Comparison of ENCODE assay signal across 30 cellular contexts in the genomic region with DNA sequence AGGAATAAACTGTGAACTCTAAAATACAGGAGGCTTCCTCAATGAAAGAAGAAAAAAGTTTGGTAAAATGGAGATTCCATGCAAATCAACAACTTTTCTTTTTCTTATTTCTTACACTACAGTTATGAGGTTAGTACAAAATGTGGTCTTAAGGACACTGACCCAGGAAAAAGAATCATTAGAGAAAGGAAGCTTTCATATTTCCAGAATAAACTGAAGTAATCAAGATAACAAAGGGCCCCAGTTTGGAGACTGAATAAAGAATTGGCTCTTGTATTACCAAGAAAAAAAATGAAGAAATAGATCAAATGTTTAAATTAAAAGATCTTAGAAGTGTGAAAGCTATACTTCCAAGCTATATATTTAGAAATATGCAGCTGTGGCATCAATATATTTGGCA.
"Had no signal": no experiment of that assay in that cellular context is flagged by ENCODE, and none has a peak within 500 bp of the region (broad histone marks: within the 10 kb centered on the region; RNA-seq: fewer than 3 reads in every experiment).

No MANE protein-coding gene starts in this region.

- H3K4me3 Mint-ChIP-seq: activated CD4-positive, alpha-beta memory T cell treated with anti-CD3 and anti-CD28 coated beads, Interleukin-2, amount 10 ng/mL, durations not matched to agents 7 days and 5 days; activated CD4-positive, alpha-beta T cell treated with anti-CD3 and anti-CD28 coated beads for 36 hours; activated CD4-positive, alpha-beta T cell treated with anti-CD3 and anti-CD28 coated beads, Interleukin-2, amount 10 ng/mL, durations not matched to agents 24 days and 14 days; activated naive CD8-positive, alpha-beta T cell; activated T-cell treated with anti-CD3 and anti-CD28 coated beads, Interleukin-2, amount 50 U/mL, for 4 hours; activated T-helper 17 cell treated with anti-CD3 and anti-CD28 coated beads, Interleukin-2, amount 50 U/mL, for 72 hours; central memory CD8-positive, alpha-beta T cell; dendritic cell treated with granulocyte-macrophage colony-stimulating factor and Interleukin-4, amounts not matched to agents 40 ng/mL and 50 ng/mL, for 4 days had no signal

- H3K4me3 ChIP-seq: coronary artery, gastrocnemius medialis, heart left ventricle had no signal

- H3K27ac ChIP-seq: brain microvascular endothelial cell, coronary artery, gastrocnemius medialis, heart left ventricle had no signal

- FAIRE-seq: astrocyte, bronchial epithelial cell, endometrium, endothelial cell of umbilical vein had no signal

- H3K9me3 Mint-ChIP-seq: activated CD4-positive, alpha-beta memory T cell treated with anti-CD3 and anti-CD28 coated beads, Interleukin-2, amount 10 ng/mL, durations not matched to agents 7 days and 5 days; activated CD4-positive, alpha-beta T cell treated with anti-CD3 and anti-CD28 coated beads, Interleukin-2, amount 10 ng/mL, durations not matched to agents 24 days and 14 days; activated T-cell treated with anti-CD3 and anti-CD28 coated beads, Interleukin-2, amount 50 U/mL, for 4 hours; activated T-helper 17 cell treated with anti-CD3 and anti-CD28 coated beads, Interleukin-2, amount 50 U/mL, for 72 hours; central memory CD8-positive, alpha-beta T cell; dendritic cell treated with granulocyte-macrophage colony-stimulating factor and Interleukin-4, amounts not matched to agents 40 ng/mL and 50 ng/mL, for 4 days had no signal

- H3K36me3 ChIP-seq: brain microvascular endothelial cell, gastrocnemius medialis had no signal

- H3K27me3 ChIP-seq: brain microvascular endothelial cell, gastrocnemius medialis, heart left ventricle had no signal

- H3K9me3 ChIP-seq: gastrocnemius medialis, heart left ventricle had no signal

- ATAC-seq: activated CD4-positive, alpha-beta T cell treated with anti-CD3 and anti-CD28 coated beads for 36 hours; activated T-cell treated with anti-CD3 and anti-CD28 coated beads, Interleukin-2, amount 50 U/mL, for 4 hours; activated T-helper 17 cell treated with anti-CD3 and anti-CD28 coated beads, Interleukin-2, amount 50 U/mL, for 72 hours; esophagus mucosa; gastrocnemius medialis; heart left ventricle had no signal

- H3K27ac Mint-ChIP-seq: activated CD4-positive, alpha-beta memory T cell treated with anti-CD3 and anti-CD28 coated beads, Interleukin-2, amount 10 ng/mL, durations not matched to agents 7 days and 5 days; activated CD4-positive, alpha-beta T cell treated with anti-CD3 and anti-CD28 coated beads for 36 hours; activated CD4-positive, alpha-beta T cell treated with anti-CD3 and anti-CD28 coated beads, Interleukin-2, amount 10 ng/mL, durations not matched to agents 24 days and 14 days; activated naive CD8-positive, alpha-beta T cell; activated T-helper 17 cell treated with anti-CD3 and anti-CD28 coated beads, Interleukin-2, amount 50 U/mL, for 72 hours; dendritic cell treated with granulocyte-macrophage colony-stimulating factor and Interleukin-4, amounts not matched to agents 40 ng/mL and 50 ng/mL, for 4 days had no signal

- H3K27me3 Mint-ChIP-seq: activated CD4-positive, alpha-beta memory T cell treated with anti-CD3 and anti-CD28 coated beads, Interleukin-2, amount 10 ng/mL, durations not matched to agents 7 days and 5 days; activated CD4-positive, alpha-beta T cell treated with anti-CD3 and anti-CD28 coated beads for 36 hours; activated CD4-positive, alpha-beta T cell treated with anti-CD3 and anti-CD28 coated beads, Interleukin-2, amount 10 ng/mL, durations not matched to agents 24 days and 14 days; activated naive CD8-positive, alpha-beta T cell; activated T-helper 17 cell treated with anti-CD3 and anti-CD28 coated beads, Interleukin-2, amount 50 U/mL, for 72 hours; central memory CD8-positive, alpha-beta T cell; dendritic cell treated with granulocyte-macrophage colony-stimulating factor and Interleukin-4, amounts not matched to agents 40 ng/mL and 50 ng/mL, for 4 days had no signal

- DNase-seq: activated CD4-positive, alpha-beta memory T cell treated with anti-CD3 and anti-CD28 coated beads, Interleukin-2, amount 10 ng/mL, durations not matched to agents 7 days and 5 days; activated CD4-positive, alpha-beta T cell treated with anti-CD3 and anti-CD28 coated beads for 36 hours; activated CD4-positive, alpha-beta T cell treated with anti-CD3 and anti-CD28 coated beads, Interleukin-2, amount 10 ng/mL, durations not matched to agents 24 days and 14 days; activated CD4-positive, alpha-beta T cell treated with anti-CD3 and anti-CD28 coated beads, Interleukin-2, amount 50 U/mL, for 4 hours; activated CD4-positive, CD25-positive, alpha-beta regulatory T cell; activated CD4-positive, CD25-positive, alpha-beta regulatory T cell treated with anti-CD3 and anti-CD28 coated beads, Interleukin-2, amount 50 U/mL, for 72 hours; activated effector memory CD4-positive, alpha-beta T cell treated with Interleukin-2 at 50 U/mL for 16 hours; activated gamma-delta T cell treated with Interleukin-2 at 50 U/mL for 16 hours; activated naive CD4-positive, alpha-beta T cell treated with anti-CD3 and anti-CD28 coated beads, Interleukin-2, amount 50 U/mL, for 16 hours; activated naive CD4-positive, alpha-beta T cell treated with Interleukin-2 at 50 U/mL for 16 hours; activated T-cell treated with anti-CD3 and anti-CD28 coated beads, Interleukin-2, amount 50 U/mL, for 4 hours; amniotic stem cell; anterior cingulate cortex; brain microvascular endothelial cell; effector CD8-positive, alpha-beta T cell; foreskin fibroblast; gastrocnemius medialis; glutamatergic neuron; heart left ventricle; T-helper 2 cell had no signal

- H3K4me1 Mint-ChIP-seq: activated CD4-positive, alpha-beta memory T cell treated with anti-CD3 and anti-CD28 coated beads, Interleukin-2, amount 10 ng/mL, durations not matched to agents 7 days and 5 days; activated CD4-positive, alpha-beta T cell treated with anti-CD3 and anti-CD28 coated beads for 36 hours; activated CD4-positive, alpha-beta T cell treated with anti-CD3 and anti-CD28 coated beads, Interleukin-2, amount 10 ng/mL, durations not matched to agents 24 days and 14 days; activated T-helper 17 cell treated with anti-CD3 and anti-CD28 coated beads, Interleukin-2, amount 50 U/mL, for 72 hours had no signal
